ENCODE assay signal across 2 cellular contexts in the genomic region with DNA sequence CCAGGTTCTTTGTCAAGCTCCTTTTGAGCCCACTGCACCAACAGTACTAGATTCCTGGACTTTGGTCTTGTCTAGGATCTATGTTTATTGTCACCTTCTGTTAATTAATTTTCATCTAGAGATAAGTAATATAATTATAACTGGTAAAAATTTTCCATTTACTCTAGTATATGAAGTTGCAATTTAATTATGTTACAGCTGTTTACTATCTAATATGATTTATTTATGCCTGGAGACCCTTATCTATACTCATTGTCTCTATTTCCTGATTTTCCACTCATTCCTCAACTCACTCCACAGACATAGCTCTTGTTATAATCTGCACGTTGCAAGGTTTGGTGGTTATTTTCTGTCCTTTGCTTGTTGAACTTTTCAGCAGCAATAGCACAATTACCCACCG.
A peak's percentile ranks its signal among the peaks of the same experiment; 100 is the strongest.
TF ChIP-seq lines count a peak whose summit lies in the region.

No MANE protein-coding gene starts in this region.

TF ChIP-seq in SK-N-SH, 30 proteins besides CTCF, POLR2A, EP300 and RAD21 (continued from another document):
- TF ChIP-seq, protein P1, sequence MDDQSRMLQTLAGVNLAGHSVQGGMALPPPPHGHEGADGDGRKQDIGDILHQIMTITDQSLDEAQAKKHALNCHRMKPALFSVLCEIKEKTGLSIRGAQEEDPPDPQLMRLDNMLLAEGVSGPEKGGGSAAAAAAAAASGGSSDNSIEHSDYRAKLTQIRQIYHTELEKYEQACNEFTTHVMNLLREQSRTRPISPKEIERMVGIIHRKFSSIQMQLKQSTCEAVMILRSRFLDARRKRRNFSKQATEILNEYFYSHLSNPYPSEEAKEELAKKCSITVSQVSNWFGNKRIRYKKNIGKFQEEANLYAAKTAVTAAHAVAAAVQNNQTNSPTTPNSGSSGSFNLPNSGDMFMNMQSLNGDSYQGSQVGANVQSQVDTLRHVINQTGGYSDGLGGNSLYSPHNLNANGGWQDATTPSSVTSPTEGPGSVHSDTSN (IDR thresholded peaks at IDR 0.05) = no peak
- TF ChIP-seq, protein P2, sequence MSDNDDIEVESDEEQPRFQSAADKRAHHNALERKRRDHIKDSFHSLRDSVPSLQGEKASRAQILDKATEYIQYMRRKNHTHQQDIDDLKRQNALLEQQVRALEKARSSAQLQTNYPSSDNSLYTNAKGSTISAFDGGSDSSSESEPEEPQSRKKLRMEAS (IDR thresholded peaks at IDR 0.05; ENCODE audit: low read depth) = no peak
- TF ChIP-seq EZH2phosphoT487 (IDR thresholded peaks at IDR 0.05; ENCODE audit: borderline replicate concordance, low read depth) (no peak), GABPA (IDR thresholded peaks at IDR 0.05; ENCODE audit: low read depth) (no peak), TAF1 (IDR thresholded peaks at IDR 0.05; ENCODE audit: borderline replicate concordance, low read depth, low read length) (no peak), GATA2 (CRISPR knock-in tag; IDR thresholded peaks at IDR 0.05) (peak; percentile 71), TEAD4 (IDR thresholded peaks at IDR 0.05; ENCODE audit: borderline replicate concordance, insufficient read depth) (0 out of 2 replicates have a peak, but pooled peaks have one; percentile 34), FOXM1 (IDR thresholded peaks at IDR 0.05; ENCODE audit: low read depth) (no peak), POLR2AphosphoS5 (IDR thresholded peaks at IDR 0.05; ENCODE audit: low read depth, low read length) (no peak), MXI1 (IDR thresholded peaks at IDR 0.05; ENCODE audit: low read depth, low read length) (no peak), RXRA (IDR thresholded peaks at IDR 0.05; ENCODE audit: borderline replicate concordance, low read depth) (no peak), CHD2 (IDR thresholded peaks at IDR 0.05; ENCODE audit: low read length, partially characterized antibody) (peak; percentile 33), FOXJ3 (CRISPR knock-in tag; IDR thresholded peaks at IDR 0.05) (no peak)
- TF ChIP-seq, protein P3, sequence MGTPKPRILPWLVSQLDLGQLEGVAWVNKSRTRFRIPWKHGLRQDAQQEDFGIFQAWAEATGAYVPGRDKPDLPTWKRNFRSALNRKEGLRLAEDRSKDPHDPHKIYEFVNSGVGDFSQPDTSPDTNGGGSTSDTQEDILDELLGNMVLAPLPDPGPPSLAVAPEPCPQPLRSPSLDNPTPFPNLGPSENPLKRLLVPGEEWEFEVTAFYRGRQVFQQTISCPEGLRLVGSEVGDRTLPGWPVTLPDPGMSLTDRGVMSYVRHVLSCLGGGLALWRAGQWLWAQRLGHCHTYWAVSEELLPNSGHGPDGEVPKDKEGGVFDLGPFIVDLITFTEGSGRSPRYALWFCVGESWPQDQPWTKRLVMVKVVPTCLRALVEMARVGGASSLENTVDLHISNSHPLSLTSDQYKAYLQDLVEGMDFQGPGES (IDR thresholded peaks at IDR 0.05; ENCODE audit: low read depth, low read length) = no peak
- TF ChIP-seq, protein P4, sequence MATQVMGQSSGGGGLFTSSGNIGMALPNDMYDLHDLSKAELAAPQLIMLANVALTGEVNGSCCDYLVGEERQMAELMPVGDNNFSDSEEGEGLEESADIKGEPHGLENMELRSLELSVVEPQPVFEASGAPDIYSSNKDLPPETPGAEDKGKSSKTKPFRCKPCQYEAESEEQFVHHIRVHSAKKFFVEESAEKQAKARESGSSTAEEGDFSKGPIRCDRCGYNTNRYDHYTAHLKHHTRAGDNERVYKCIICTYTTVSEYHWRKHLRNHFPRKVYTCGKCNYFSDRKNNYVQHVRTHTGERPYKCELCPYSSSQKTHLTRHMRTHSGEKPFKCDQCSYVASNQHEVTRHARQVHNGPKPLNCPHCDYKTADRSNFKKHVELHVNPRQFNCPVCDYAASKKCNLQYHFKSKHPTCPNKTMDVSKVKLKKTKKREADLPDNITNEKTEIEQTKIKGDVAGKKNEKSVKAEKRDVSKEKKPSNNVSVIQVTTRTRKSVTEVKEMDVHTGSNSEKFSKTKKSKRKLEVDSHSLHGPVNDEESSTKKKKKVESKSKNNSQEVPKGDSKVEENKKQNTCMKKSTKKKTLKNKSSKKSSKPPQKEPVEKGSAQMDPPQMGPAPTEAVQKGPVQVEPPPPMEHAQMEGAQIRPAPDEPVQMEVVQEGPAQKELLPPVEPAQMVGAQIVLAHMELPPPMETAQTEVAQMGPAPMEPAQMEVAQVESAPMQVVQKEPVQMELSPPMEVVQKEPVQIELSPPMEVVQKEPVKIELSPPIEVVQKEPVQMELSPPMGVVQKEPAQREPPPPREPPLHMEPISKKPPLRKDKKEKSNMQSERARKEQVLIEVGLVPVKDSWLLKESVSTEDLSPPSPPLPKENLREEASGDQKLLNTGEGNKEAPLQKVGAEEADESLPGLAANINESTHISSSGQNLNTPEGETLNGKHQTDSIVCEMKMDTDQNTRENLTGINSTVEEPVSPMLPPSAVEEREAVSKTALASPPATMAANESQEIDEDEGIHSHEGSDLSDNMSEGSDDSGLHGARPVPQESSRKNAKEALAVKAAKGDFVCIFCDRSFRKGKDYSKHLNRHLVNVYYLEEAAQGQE (IDR thresholded peaks at IDR 0.05; ENCODE audit: low read depth, low read length) = no peak

TF ChIP-seq in SK-N-SH treated with all-trans-retinoic acid at 6 μM for 48 hours, 23 proteins besides CTCF, POLR2A, EP300 and RAD21 (continued from another document):
- TF ChIP-seq, protein P5, sequence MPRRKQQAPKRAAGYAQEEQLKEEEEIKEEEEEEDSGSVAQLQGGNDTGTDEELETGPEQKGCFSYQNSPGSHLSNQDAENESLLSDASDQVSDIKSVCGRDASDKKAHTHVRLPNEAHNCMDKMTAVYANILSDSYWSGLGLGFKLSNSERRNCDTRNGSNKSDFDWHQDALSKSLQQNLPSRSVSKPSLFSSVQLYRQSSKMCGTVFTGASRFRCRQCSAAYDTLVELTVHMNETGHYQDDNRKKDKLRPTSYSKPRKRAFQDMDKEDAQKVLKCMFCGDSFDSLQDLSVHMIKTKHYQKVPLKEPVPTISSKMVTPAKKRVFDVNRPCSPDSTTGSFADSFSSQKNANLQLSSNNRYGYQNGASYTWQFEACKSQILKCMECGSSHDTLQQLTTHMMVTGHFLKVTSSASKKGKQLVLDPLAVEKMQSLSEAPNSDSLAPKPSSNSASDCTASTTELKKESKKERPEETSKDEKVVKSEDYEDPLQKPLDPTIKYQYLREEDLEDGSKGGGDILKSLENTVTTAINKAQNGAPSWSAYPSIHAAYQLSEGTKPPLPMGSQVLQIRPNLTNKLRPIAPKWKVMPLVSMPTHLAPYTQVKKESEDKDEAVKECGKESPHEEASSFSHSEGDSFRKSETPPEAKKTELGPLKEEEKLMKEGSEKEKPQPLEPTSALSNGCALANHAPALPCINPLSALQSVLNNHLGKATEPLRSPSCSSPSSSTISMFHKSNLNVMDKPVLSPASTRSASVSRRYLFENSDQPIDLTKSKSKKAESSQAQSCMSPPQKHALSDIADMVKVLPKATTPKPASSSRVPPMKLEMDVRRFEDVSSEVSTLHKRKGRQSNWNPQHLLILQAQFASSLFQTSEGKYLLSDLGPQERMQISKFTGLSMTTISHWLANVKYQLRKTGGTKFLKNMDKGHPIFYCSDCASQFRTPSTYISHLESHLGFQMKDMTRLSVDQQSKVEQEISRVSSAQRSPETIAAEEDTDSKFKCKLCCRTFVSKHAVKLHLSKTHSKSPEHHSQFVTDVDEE (CRISPR knock-in tag; IDR thresholded peaks at IDR 0.05) = peak; percentile 84; the same call in 1 of the 2 replicates
- TF ChIP-seq ESRRG (CRISPR knock-in tag; IDR thresholded peaks at IDR 0.05) = no peak
- no peak for TF ChIP-seq ZNF565 (CRISPR knock-in tag; conservative IDR thresholded peaks at IDR 0.05; ENCODE audit: low read depth)
- TF ChIP-seq, protein P6, sequence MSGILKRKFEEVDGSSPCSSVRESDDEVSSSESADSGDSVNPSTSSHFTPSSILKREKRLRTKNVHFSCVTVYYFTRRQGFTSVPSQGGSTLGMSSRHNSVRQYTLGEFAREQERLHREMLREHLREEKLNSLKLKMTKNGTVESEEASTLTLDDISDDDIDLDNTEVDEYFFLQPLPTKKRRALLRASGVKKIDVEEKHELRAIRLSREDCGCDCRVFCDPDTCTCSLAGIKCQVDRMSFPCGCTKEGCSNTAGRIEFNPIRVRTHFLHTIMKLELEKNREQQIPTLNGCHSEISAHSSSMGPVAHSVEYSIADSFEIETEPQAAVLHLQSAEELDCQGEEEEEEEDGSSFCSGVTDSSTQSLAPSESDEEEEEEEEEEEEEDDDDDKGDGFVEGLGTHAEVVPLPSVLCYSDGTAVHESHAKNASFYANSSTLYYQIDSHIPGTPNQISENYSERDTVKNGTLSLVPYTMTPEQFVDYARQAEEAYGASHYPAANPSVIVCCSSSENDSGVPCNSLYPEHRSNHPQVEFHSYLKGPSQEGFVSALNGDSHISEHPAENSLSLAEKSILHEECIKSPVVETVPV (CRISPR knock-in tag; IDR thresholded peaks at IDR 0.05) = peak; percentile 88; the same call in 1 of the 2 replicates
- no peak for TF ChIP-seq GLIS3 (CRISPR knock-in tag; IDR thresholded peaks at IDR 0.05)
- peak; percentile 83; the same call in 1 of the 2 replicates for TF ChIP-seq SNAI2 (CRISPR knock-in tag; IDR thresholded peaks at IDR 0.05)
- peak; percentile 50; the same call in 1 of the 2 replicates for TF ChIP-seq ZNF8 (CRISPR knock-in tag; IDR thresholded peaks at IDR 0.05)
- TF ChIP-seq ISL1 (CRISPR knock-in tag; IDR thresholded peaks at IDR 0.05) = peak; percentile 38; the same call in 1 of the 2 replicates
- TF ChIP-seq TCF4 (CRISPR knock-in tag; IDR thresholded peaks at IDR 0.05; ENCODE audit: borderline replicate concordance) = peak; percentile 95
- TF ChIP-seq, protein P7, sequence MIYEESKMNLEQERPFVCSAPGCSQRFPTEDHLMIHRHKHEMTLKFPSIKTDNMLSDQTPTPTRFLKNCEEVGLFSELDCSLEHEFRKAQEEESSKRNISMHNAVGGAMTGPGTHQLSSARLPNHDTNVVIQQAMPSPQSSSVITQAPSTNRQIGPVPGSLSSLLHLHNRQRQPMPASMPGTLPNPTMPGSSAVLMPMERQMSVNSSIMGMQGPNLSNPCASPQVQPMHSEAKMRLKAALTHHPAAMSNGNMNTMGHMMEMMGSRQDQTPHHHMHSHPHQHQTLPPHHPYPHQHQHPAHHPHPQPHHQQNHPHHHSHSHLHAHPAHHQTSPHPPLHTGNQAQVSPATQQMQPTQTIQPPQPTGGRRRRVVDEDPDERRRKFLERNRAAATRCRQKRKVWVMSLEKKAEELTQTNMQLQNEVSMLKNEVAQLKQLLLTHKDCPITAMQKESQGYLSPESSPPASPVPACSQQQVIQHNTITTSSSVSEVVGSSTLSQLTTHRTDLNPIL (CRISPR knock-in tag; IDR thresholded peaks at IDR 0.05; ENCODE audit: low read depth) = no peak
- no peak for TF ChIP-seq ZFP30 (CRISPR knock-in tag; IDR thresholded peaks at IDR 0.05)
